In genomic region chr13:109608032-109608431, GRCh38 we compare ENCODE assay signal across 5 cellular contexts.
"Had no signal": no experiment of that assay in that cellular context is flagged by ENCODE, and none has a peak within 500 bp of the region (broad histone marks: within the 10 kb centered on the region; RNA-seq: fewer than 3 reads in every experiment).

No MANE protein-coding gene starts in this region.

- H3K4me3 ChIP-seq: K562 had no signal

- DNase-seq: IMR-90, KBM-7, KG1 had no signal

- H3K27ac ChIP-seq: HL-60 had no signal
